21 cellular contexts compared by ENCODE assay signal in the genomic region with DNA sequence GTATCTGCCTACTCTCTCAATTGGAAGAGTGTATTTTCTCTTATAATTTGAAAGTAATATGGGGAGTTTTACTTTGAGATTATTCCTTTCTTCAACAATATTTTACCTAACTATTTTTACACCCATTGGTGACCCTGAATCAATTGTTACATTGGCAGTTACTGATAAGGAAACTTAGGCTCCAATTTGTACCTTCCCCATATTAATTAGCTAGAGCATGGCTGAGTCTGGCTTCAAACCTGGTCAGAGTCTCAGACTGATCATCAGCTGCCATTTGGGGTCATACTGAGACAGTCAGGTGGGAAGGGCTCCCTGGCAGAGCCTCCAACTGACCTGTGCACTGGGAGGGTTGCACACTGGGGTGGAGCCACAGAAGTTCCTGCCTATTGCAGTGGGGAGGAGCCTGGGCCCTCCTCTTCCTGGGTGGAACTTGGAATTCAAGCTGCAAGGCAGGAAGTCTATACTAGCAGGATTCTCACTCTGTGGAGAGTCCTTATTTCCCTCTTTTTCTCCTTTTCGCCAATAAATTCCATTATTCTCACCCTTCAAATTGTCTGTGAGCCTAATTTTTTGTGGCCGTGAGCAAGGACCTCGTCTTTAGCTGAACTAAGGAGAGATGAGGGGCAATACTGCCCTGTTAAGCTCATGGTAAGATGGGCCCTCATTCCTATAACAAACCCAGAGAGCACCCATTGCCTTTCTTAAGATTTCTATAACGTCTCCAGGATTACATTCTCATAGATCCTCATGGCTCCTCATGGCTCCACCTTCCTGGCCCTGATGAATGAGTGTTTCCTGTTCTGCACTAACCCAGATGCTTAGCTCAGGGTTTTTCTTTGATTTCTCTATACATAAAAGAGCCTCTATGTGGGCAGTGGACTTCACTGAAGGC.
"Had no signal": no experiment of that assay in that cellular context is flagged by ENCODE, and none has a peak within 500 bp of the region (broad histone marks: within the 10 kb centered on the region; RNA-seq: fewer than 3 reads in every experiment).

No MANE protein-coding gene starts in this region.

- DNase-seq: activated CD4-positive, alpha-beta memory T cell treated with anti-CD3 and anti-CD28 coated beads for 36 hours; activated naive CD8-positive, alpha-beta T cell treated with anti-CD3 and anti-CD28 coated beads for 36 hours; activated T-cell treated with anti-CD3 and anti-CD28 coated beads for 4 hours; amygdala; effector memory CD8-positive, alpha-beta T cell; hippocampal formation; lower lobe of right lung; occipital lobe; psoas muscle; right cardiac atrium; stimulated activated CD4-positive, alpha-beta T cell treated with anti-CD3 and anti-CD28 coated beads, Interleukin-15, amount 100 ng/mL, for 24 hours; stimulated activated CD4-positive, alpha-beta T cell treated with anti-CD3 and anti-CD28 coated beads, Interleukin-4, amount 100 ng/mL, for 1 hour; stomach; T-cell; T-helper 9 cell; testis had no signal

- H3K4me1 ChIP-seq: psoas muscle, testis had no signal

- H3K4me3 Mint-ChIP-seq: activated CD4-positive, alpha-beta memory T cell treated with anti-CD3 and anti-CD28 coated beads for 36 hours; activated naive CD8-positive, alpha-beta T cell treated with anti-CD3 and anti-CD28 coated beads for 36 hours; activated T-helper 1 cell treated with anti-CD3 and anti-CD28 coated beads, Interleukin-12 subunit alpha, Interleukin-12 subunit beta, Interleukin-2, Interleukin-4 antibody, amounts not matched to agents 30 ng/mL and 10 ng/mL and 1 ng/mL, durations not matched to agents 14 hours and 24 hours and 36 hours; effector memory CD8-positive, alpha-beta T cell; natural killer cell treated with Interleukin-12 subunit alpha and Interleukin-12 subunit beta and Interleukin-15 and Interleukin-18, amount 100 ng/mL, for 72 hours; T-cell; type B pancreatic cell had no signal

- H3K4me3 ChIP-seq: lower lobe of right lung, psoas muscle, skin epidermis, stomach, testis had no signal

- H3K27me3 ChIP-seq: stomach, testis had no signal

- H3K27ac ChIP-seq: lower lobe of right lung, psoas muscle, skin epidermis, stomach, testis, VCaP had no signal

- H3K36me3 ChIP-seq: lower lobe of right lung, stomach had no signal

- H3K36me3 Mint-ChIP-seq: activated CD4-positive, alpha-beta memory T cell treated with anti-CD3 and anti-CD28 coated beads for 36 hours; activated naive CD8-positive, alpha-beta T cell treated with anti-CD3 and anti-CD28 coated beads for 36 hours; natural killer cell treated with Interleukin-12 subunit alpha and Interleukin-12 subunit beta and Interleukin-15 and Interleukin-18, amount 100 ng/mL, for 72 hours; T-cell; type B pancreatic cell had no signal

- H3K9me3 ChIP-seq: lower lobe of right lung, psoas muscle, stomach, testis had no signal

- H3K9me3 Mint-ChIP-seq: activated CD4-positive, alpha-beta memory T cell treated with anti-CD3 and anti-CD28 coated beads for 36 hours; activated naive CD8-positive, alpha-beta T cell treated with anti-CD3 and anti-CD28 coated beads for 36 hours; activated T-helper 1 cell treated with anti-CD3 and anti-CD28 coated beads, Interleukin-12 subunit alpha, Interleukin-12 subunit beta, Interleukin-2, Interleukin-4 antibody, amounts not matched to agents 30 ng/mL and 10 ng/mL and 1 ng/mL, durations not matched to agents 14 hours and 24 hours and 36 hours; effector memory CD8-positive, alpha-beta T cell; natural killer cell treated with Interleukin-12 subunit alpha and Interleukin-12 subunit beta and Interleukin-15 and Interleukin-18, amount 100 ng/mL, for 72 hours; T-cell; type B pancreatic cell had no signal

- ATAC-seq: effector memory CD8-positive, alpha-beta T cell; lower lobe of right lung; natural killer cell treated with Interleukin-12 subunit alpha and Interleukin-12 subunit beta and Interleukin-15 and Interleukin-18, amount 100 ng/mL, for 72 hours; psoas muscle; right cardiac atrium; T-cell had no signal

- H3K27me3 Mint-ChIP-seq: type B pancreatic cell had no signal

- H3K4me1 Mint-ChIP-seq: T-cell had no signal

- H3K27ac Mint-ChIP-seq: activated CD4-positive, alpha-beta memory T cell treated with anti-CD3 and anti-CD28 coated beads for 36 hours; activated naive CD8-positive, alpha-beta T cell treated with anti-CD3 and anti-CD28 coated beads for 36 hours; activated T-helper 1 cell treated with anti-CD3 and anti-CD28 coated beads, Interleukin-12 subunit alpha, Interleukin-12 subunit beta, Interleukin-2, Interleukin-4 antibody, amounts not matched to agents 30 ng/mL and 10 ng/mL and 1 ng/mL, durations not matched to agents 14 hours and 24 hours and 36 hours; effector memory CD8-positive, alpha-beta T cell; natural killer cell treated with Interleukin-12 subunit alpha and Interleukin-12 subunit beta and Interleukin-15 and Interleukin-18, amount 100 ng/mL, for 72 hours; T-cell; type B pancreatic cell had no signal
